ENCODE assay signal across 15 cellular contexts in genomic region chr4:144970597-144970996, GRCh38.
DNase-seq lines count a peak whose midpoint lies in the region; ATAC-seq and TF ChIP-seq lines count a peak whose summit lies in the region.
"Had no signal": no experiment of that assay in that cellular context is flagged by ENCODE, and none has a peak within 500 bp of the region (broad histone marks: within the 10 kb centered on the region; RNA-seq: fewer than 3 reads in every experiment).

No MANE protein-coding gene starts in this region.

- H3K27me3 Mint-ChIP-seq in naive thymus-derived CD4-positive, alpha-beta T cell = no peaks in the 10 kb centered on the region
- H3K27me3 Mint-ChIP-seq: CD4-positive, alpha-beta T cell had no signal

- H3K9me3 ChIP-seq in adipocyte (ENCODE audit: control insufficient read depth, low read length) = peaks cover 6% of the 10 kb centered on the region
- no peaks in the 10 kb centered on the region for H3K9me3 ChIP-seq in transverse colon
- no peaks in the 10 kb centered on the region for H3K9me3 ChIP-seq in naive thymus-derived CD4-positive, alpha-beta T cell (ENCODE audit: control insufficient read depth in 2 of 3, low read length in 3 of 3)
- H3K9me3 ChIP-seq: prostate gland had no signal

- H3K27ac ChIP-seq in transverse colon = no peak overlapping the region
- no peak overlapping the region for H3K27ac ChIP-seq in naive thymus-derived CD4-positive, alpha-beta T cell (ENCODE audit: low read depth, low read length)
- H3K27ac ChIP-seq: adrenal gland, HL-60, prostate gland had no signal

- H3K27me3 ChIP-seq in adipocyte (replicated peaks; ENCODE audit: control insufficient read depth, insufficient read depth, low read length) (no peaks in the 10 kb centered on the region), transverse colon (no peaks in the 10 kb centered on the region)
- no peaks in the 10 kb centered on the region for H3K27me3 ChIP-seq in naive thymus-derived CD4-positive, alpha-beta T cell (ENCODE audit: control insufficient read depth in 2 of 2, insufficient read depth in 2 of 2, low read length in 2 of 2)
- H3K27me3 ChIP-seq: adrenal gland had no signal

- intact Hi-C loops in transverse colon (cut with DNase I; ENCODE audit: low total_unique reads) = no loop called here
- intact Hi-C loops in naive thymus-derived CD4-positive, alpha-beta T cell (cut with micrococcal nuclease) = no loop called here

- ATAC-seq in GM18868 (IDR thresholded peaks at IDR 0.05; ENCODE audit: unreplicated experiment) (peak; percentile 77), GM21528 (IDR thresholded peaks at IDR 0.05; ENCODE audit: low FRiP score, unreplicated experiment) (peak; percentile 67), HG03060 (IDR thresholded peaks at IDR 0.05; ENCODE audit: low read depth, unreplicated experiment) (peak; percentile 70)
- ATAC-seq in naive thymus-derived CD4-positive, alpha-beta T cell = no peak

- POLR2A ChIA-PET in naive thymus-derived CD4-positive, alpha-beta T cell (lab: Charles Lee) = no interaction called here

- H3K4me1 ChIP-seq in adipocyte (ENCODE audit: control insufficient read depth, insufficient read depth, low read length) (no peaks in the 10 kb centered on the region), transverse colon (no peaks in the 10 kb centered on the region)
- no peaks in the 10 kb centered on the region for H3K4me1 ChIP-seq in naive thymus-derived CD4-positive, alpha-beta T cell (ENCODE audit: control insufficient read depth in 2 of 2, insufficient read depth in 2 of 2, low read length in 2 of 2)
- H3K4me1 ChIP-seq: adrenal gland, prostate gland had no signal

- no peak for TF ChIP-seq POLR2A in transverse colon (IDR thresholded peaks at IDR 0.05)

- peak; percentile 13 for DNase-seq in adipocyte (ENCODE audit: low read depth)
- DNase-seq in transverse colon = no peak
- no peak for DNase-seq in middle frontal gyrus (ENCODE audit: extremely low spot score, low spot score)
- DNase-seq in NCI-H1694 treated with DMSO at 0.1 percent for 48 hours (lab: John Stamatoyannopoulos, UW) = no peak
- DNase-seq in naive thymus-derived CD4-positive, alpha-beta T cell = no peak
- DNase-seq: adrenal gland; CD4-positive, alpha-beta T cell; NCI-H1417 treated with DMSO at 0.1 percent for 48 hours; stimulated activated CD4-positive, alpha-beta T cell treated with anti-CD3 and anti-CD28 coated beads, Interleukin-4, amount 100 ng/mL, for 1 hour had no signal

- in situ Hi-C loops in transverse colon (cut with MboI; ENCODE audit: low pct_ligation_motif_present in 1 of 4, low pct_unique_long_range_greater_than_20kb in 1 of 4, low sequenced_read_pairs in 3 of 4) = no loop called here

- TF ChIP-seq CTCF in transverse colon (IDR thresholded peaks at IDR 0.05) = no peak

- CTCF ChIA-PET in naive thymus-derived CD4-positive, alpha-beta T cell (lab: Charles Lee) = no interaction called here

- H3K4me3 Mint-ChIP-seq in naive thymus-derived CD4-positive, alpha-beta T cell = no peak overlapping the region
- H3K4me3 Mint-ChIP-seq: CD4-positive, alpha-beta T cell had no signal

- H3K9ac ChIP-seq in adipocyte (ENCODE audit: low read length) = no peak overlapping the region

- H3K4me3 ChIP-seq in adipocyte (ENCODE audit: low read length) = no peak overlapping the region
- no peak overlapping the region for H3K4me3 ChIP-seq in transverse colon
- no peak overlapping the region for H3K4me3 ChIP-seq in naive thymus-derived CD4-positive, alpha-beta T cell (ENCODE audit: low read length)
- H3K4me3 ChIP-seq: adrenal gland, lung, prostate gland had no signal

- 63 to 72% methylated on average over 1 of the region's 1 CpG for WGBS in transverse colon (ENCODE audit: low coverage in 1 of 2), 2 donors

- peaks cover 0 to 5% (median 0%) of the 10 kb centered on the region in 7 donors for H3K4me1 Mint-ChIP-seq in naive thymus-derived CD4-positive, alpha-beta T cell

- no peaks in the 10 kb centered on the region for H3K36me3 ChIP-seq in adipocyte (ENCODE audit: control insufficient read depth, insufficient read depth, low read length, severe bottlenecking)
- no peaks in the 10 kb centered on the region for H3K36me3 ChIP-seq in transverse colon
- H3K36me3 ChIP-seq in naive thymus-derived CD4-positive, alpha-beta T cell (ENCODE audit: control insufficient read depth in 2 of 3, insufficient read depth in 3 of 3, low read length in 3 of 3) = no peaks in the 10 kb centered on the region
- H3K36me3 ChIP-seq: adrenal gland, prostate gland had no signal

- peaks cover 0 to 13% (median 4%) of the 10 kb centered on the region in 11 donors for H3K9me3 Mint-ChIP-seq in naive thymus-derived CD4-positive, alpha-beta T cell

- no peak for TF ChIP-seq EP300 in transverse colon (IDR thresholded peaks at IDR 0.05; ENCODE audit: low read depth)

- no peak overlapping the region for H3K27ac Mint-ChIP-seq in naive thymus-derived CD4-positive, alpha-beta T cell
- H3K27ac Mint-ChIP-seq: CD4-positive, alpha-beta T cell had no signal

- H3K36me3 Mint-ChIP-seq in naive thymus-derived CD4-positive, alpha-beta T cell = no peaks in the 10 kb centered on the region
